ENCODE assay signal across 11 cellular contexts in genomic region chr1:235259133-235259778, GRCh38.
A peak's percentile ranks its signal among the peaks of the same experiment; 100 is the strongest.
DNase-seq lines count a peak whose midpoint lies in the region; ATAC-seq and TF ChIP-seq lines count a peak whose summit lies in the region.
"Had no signal": no experiment of that assay in that cellular context is flagged by ENCODE, and none has a peak within 500 bp of the region (broad histone marks: within the 10 kb centered on the region; RNA-seq: fewer than 3 reads in every experiment).

No MANE protein-coding gene starts in this region.

- peaks cover 84% of the 10 kb centered on the region for H3K79me2 ChIP-seq in Loucy (ENCODE audit: insufficient read depth, low read length)

- H3K9me2 ChIP-seq in Loucy (replicated peaks; ENCODE audit: low read depth, low read length) = no peaks in the 10 kb centered on the region

- DNase-seq in Ammon's horn (ENCODE audit: low spot score) = peak; percentile 13
- DNase-seq in A673 (ENCODE audit: low spot score) = no peak
- no peak for DNase-seq in COR-L47 (lab: John Stamatoyannopoulos, UW)
- DNase-seq in COLO668 (lab: John Stamatoyannopoulos, UW; ENCODE audit: unreplicated experiment) = no peak
- no peak for DNase-seq in globus pallidus (ENCODE audit: low spot score)
- DNase-seq: foreskin melanocyte, NCI-H526 treated with DMSO at 0.1 percent for 48 hours had no signal

- ATAC-seq in GM18909 (IDR thresholded peaks at IDR 0.05; ENCODE audit: poor library complexity, unreplicated experiment) = peak; percentile 62
- peak; percentile 25 for ATAC-seq in esophagus mucosa

- CTCF ChIA-PET in A673 (lab: Charles Lee) = no interaction called here

- H2AFZ ChIP-seq in Loucy (ENCODE audit: low read length) = no peak overlapping the region

- no peak overlapping the region for H3K27ac ChIP-seq in A673 (ENCODE audit: low read depth, low read length, poor library complexity, severe bottlenecking)
- H3K27ac ChIP-seq: HL-60 had no signal

- peaks cover 52% of the 10 kb centered on the region for H4K20me1 ChIP-seq in Loucy (ENCODE audit: insufficient read depth, low read length, poor library complexity, severe bottlenecking)

- H3K36me3 ChIP-seq in Loucy (ENCODE audit: insufficient read depth, low read length) (peaks cover 9% of the 10 kb centered on the region; the same call in 1 of the 2 replicates), A673 (ENCODE audit: insufficient read depth, low read length, poor library complexity, severe bottlenecking) (no peaks in the 10 kb centered on the region)

- no peaks in the 10 kb centered on the region for H3K27me3 ChIP-seq in Loucy (ENCODE audit: insufficient read depth, low read length, poor library complexity, severe bottlenecking)
- no peaks in the 10 kb centered on the region for H3K27me3 ChIP-seq in A673 (replicated peaks; ENCODE audit: insufficient read depth, low read depth, low read length, poor library complexity)

- TF ChIP-seq CTCF in Loucy (conservative IDR thresholded peaks at IDR 0.05; ENCODE audit: low read length) (peak; percentile 39), A673 (conservative IDR thresholded peaks at IDR 0.05; ENCODE audit: low read depth, low read length) (no peak)

- no peaks in the 10 kb centered on the region for H3K9me3 ChIP-seq in Loucy (ENCODE audit: insufficient read depth, low read depth, low read length)
- H3K9me3 ChIP-seq in A673 (ENCODE audit: low read depth, low read length, poor library complexity, severe bottlenecking) = no peaks in the 10 kb centered on the region

- POLR2A ChIA-PET in A673 (lab: Charles Lee; ENCODE audit: low non-redundant PET) = no interaction called here

- BruUV-seq in A673 (replicated peaks; lab: Mats Ljungman, UMichigan) = no TSS peak

- H3K9ac ChIP-seq in Loucy (ENCODE audit: low read depth, low read length, poor library complexity, severe bottlenecking) = peak overlapping the region; percentile 45

- H3F3A ChIP-seq in Loucy (ENCODE audit: low read depth) = 0 out of 2 replicates have a peak, but pooled peaks cover 6% of the 10 kb centered on the region

- H3K4me3 ChIP-seq in Loucy (ENCODE audit: low read length, poor library complexity, severe bottlenecking) (peak overlapping the region; percentile 42), A673 (ENCODE audit: low read depth, low read length, poor library complexity, severe bottlenecking) (no peak overlapping the region)

- peak overlapping the region; percentile 65 for H3K4me2 ChIP-seq in Loucy (ENCODE audit: low read depth, low read length, poor library complexity, severe bottlenecking)

- peaks cover 51% of the 10 kb centered on the region for H3K4me1 ChIP-seq in Loucy (ENCODE audit: insufficient read depth, low read length, poor library complexity, severe bottlenecking)
- H3K4me1 ChIP-seq in A673 (ENCODE audit: insufficient read depth, low read length, poor library complexity, severe bottlenecking) = peaks cover 14% of the 10 kb centered on the region

- intact Hi-C loops in A673 (cut with micrococcal nuclease; ENCODE audit: unreplicated experiment) = loop anchor here (10.0 kb wide), 1 partner anchor 66 kb away; the partner anchor contains the start of genes ARID4B and GGPS1
